ENCODE assay signal across 8 cellular contexts in the genomic region with DNA sequence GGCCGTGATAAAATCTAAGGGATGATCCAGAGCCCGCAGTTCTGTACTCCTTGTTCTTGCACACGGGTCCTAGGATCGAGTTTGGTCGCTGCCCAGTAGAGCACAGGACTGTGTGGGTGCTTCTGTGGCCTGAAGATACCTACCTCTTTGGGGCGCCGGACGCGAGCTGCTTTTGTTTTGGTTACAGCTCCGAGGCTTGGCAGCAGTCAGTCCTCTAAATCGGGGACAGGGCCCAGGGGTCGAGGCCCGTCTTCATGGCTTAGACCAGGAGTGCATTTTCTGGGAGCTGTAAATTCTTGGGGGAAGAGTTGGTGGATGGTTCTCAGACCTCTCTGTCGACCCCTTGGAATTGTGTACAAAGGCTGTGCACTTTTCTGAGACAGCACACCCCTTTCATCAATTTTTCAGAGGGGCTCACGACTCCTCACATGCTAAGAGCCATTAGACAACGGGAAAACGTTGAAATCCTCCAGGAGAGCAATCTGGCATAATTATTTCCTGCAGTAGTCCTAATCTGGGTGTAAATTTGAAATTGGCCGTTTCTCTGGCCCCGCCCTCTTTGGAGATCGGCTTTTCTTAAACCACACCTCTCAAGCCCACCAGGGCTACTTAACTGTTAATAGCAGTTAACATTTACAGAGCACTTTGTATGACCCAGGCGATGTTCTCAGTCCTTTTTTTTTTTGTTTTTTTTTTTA.
DNase-seq lines count a peak whose midpoint lies in the region; ATAC-seq and TF ChIP-seq lines count a peak whose summit lies in the region.

No MANE protein-coding gene starts in this region.

- H3K9me3 Mint-ChIP-seq in nephron, result no peaks in the 10 kb centered on the region

- ATAC-seq in HG03025 (IDR thresholded peaks at IDR 0.05; ENCODE audit: low FRiP score, unreplicated experiment), result peak; percentile 27

- TF ChIP-seq CTCF in fibroblast of pulmonary artery (IDR thresholded peaks at IDR 0.05; ENCODE audit: low read length, missing control alignments) (no peak), nephron (IDR thresholded peaks at IDR 0.05; ENCODE audit: unreplicated experiment in 3 of 3) (no peak)

- H3K4me3 Mint-ChIP-seq in nephron, result peak overlapping the region; percentile 98 to 99 (median 99)

- DNase-seq in activated gamma-delta T cell treated with Interleukin-2 at 50 U/mL for 16 hours, result peak; percentile 22
- DNase-seq in activated gamma-delta T cell (lab: John Stamatoyannopoulos, UW), result no peak
- DNase-seq in NCI-H82 (lab: John Stamatoyannopoulos, UW), result peak; percentile 90
- DNase-seq in activated T-helper 1 cell treated with Interleukin-2 at 50 U/mL for 16 hours (ENCODE audit: low read depth), result peak; percentile 5
- peak; percentile 19 for DNase-seq in fibroblast of pulmonary artery (ENCODE audit: low read depth)
- DNase-seq in NOMO-1 treated with dmso at 0.1 percent for 144 hours (lab: John Stamatoyannopoulos, UW; ENCODE audit: unreplicated experiment), result no peak

- peak overlapping the region; percentile 92 to 99 (median 97) for H3K27ac Mint-ChIP-seq in nephron

- peak overlapping the region; percentile 98 for H3K4me3 ChIP-seq in fibroblast of pulmonary artery (replicated peaks; ENCODE audit: low read depth, low read length)

- H3K36me3 Mint-ChIP-seq in nephron (ENCODE audit: low read depth), result peaks cover 26% of the 10 kb centered on the region

- no peaks in the 10 kb centered on the region for H3K27me3 Mint-ChIP-seq in nephron (ENCODE audit: low read depth)

- H3K4me1 Mint-ChIP-seq in nephron, result peaks cover 27% of the 10 kb centered on the region

Comparison
In these comparisons a context has a peak if more than half of its experiments do, and no peak if none do; other contexts are left out.
1. DNase-seq: peak in activated gamma-delta T cell treated with Interleukin-2 at 50 U/mL for 16 hours (single experiment), NCI-H82 (single experiment), activated T-helper 1 cell treated with Interleukin-2 at 50 U/mL for 16 hours (single experiment) and fibroblast of pulmonary artery (single experiment); none in activated gamma-delta T cell (single experiment) and NOMO-1 treated with dmso at 0.1 percent for 144 hours (single experiment).